In genomic region chr3:25789596-25790556, GRCh38 we compare ENCODE assay signal across 1 cellular context.
TF ChIP-seq lines count a peak whose summit lies in the region.

Gene OXSM (plus strand): TSS chr3:25790090. CDS start chr3:25791021, 931 bp downstream.

TF ChIP-seq in HepG2, 621 proteins besides CTCF, POLR2A, EP300 and RAD21 (continued from another document and continues in another):
- TF ChIP-seq ZNF503 (CRISPR knock-in tag; IDR thresholded peaks at IDR 0.05) (0 out of 2 replicates have a peak, but pooled peaks have one; percentile 63), SSRP1 (CRISPR knock-in tag; IDR thresholded peaks at IDR 0.05) (no peak), ZZZ3 (CRISPR knock-in tag; IDR thresholded peaks at IDR 0.05; ENCODE audit: borderline replicate concordance) (peak; percentile 79), ZNF710 (CRISPR knock-in tag; IDR thresholded peaks at IDR 0.05; ENCODE audit: borderline replicate concordance) (peak; percentile 75; the same call in 1 of the 2 replicates), IRF9 (CRISPR knock-in tag; IDR thresholded peaks at IDR 0.05; ENCODE audit: borderline replicate concordance) (peak; percentile 99), ZNF281 (CRISPR knock-in tag; IDR thresholded peaks at IDR 0.05; ENCODE audit: borderline replicate concordance) (no peak), TFAP4 (IDR thresholded peaks at IDR 0.05; ENCODE audit: borderline replicate concordance, low read depth) (peak; percentile 33; the same call in 1 of the 2 replicates), ZNF33A (CRISPR knock-in tag; IDR thresholded peaks at IDR 0.05; ENCODE audit: borderline replicate concordance) (no peak), ZBTB38 (CRISPR knock-in tag; IDR thresholded peaks at IDR 0.05) (peak; percentile 96), GTF2F1 (IDR thresholded peaks at IDR 0.05; ENCODE audit: low read length) (no peak), ZNF513 (CRISPR knock-in tag; conservative IDR thresholded peaks at IDR 0.05) (no peak; the same call in 1 of the 2 replicates), ZNF780A (CRISPR knock-in tag; IDR thresholded peaks at IDR 0.05) (peak; percentile 80), ZNF333 (CRISPR knock-in tag; IDR thresholded peaks at IDR 0.05; ENCODE audit: borderline replicate concordance) (peak; percentile 38; the same call in 1 of the 2 replicates), ZFP1 (CRISPR knock-in tag; IDR thresholded peaks at IDR 0.05) (peak; percentile 59; the same call in 1 of the 2 replicates), PITX1 (CRISPR knock-in tag; IDR thresholded peaks at IDR 0.05) (peak; percentile 85), ZNF792 (CRISPR knock-in tag; IDR thresholded peaks at IDR 0.05) (peak; percentile 89), NR2F6 (IDR thresholded peaks at IDR 0.05) (peak; percentile 55; the same call in 1 of the 2 replicates), NR2F6 (CRISPR knock-in tag; IDR thresholded peaks at IDR 0.05) (peak; percentile 83), ZNF543 (CRISPR knock-in tag; IDR thresholded peaks at IDR 0.05) (peak; percentile 33; the same call in 1 of the 2 replicates), ZNF263 (CRISPR knock-in tag; IDR thresholded peaks at IDR 0.05) (peak; percentile 29; the same call in 1 of the 2 replicates), ZBTB43 (CRISPR knock-in tag; conservative IDR thresholded peaks at IDR 0.05) (peak; percentile 76; the same call in 1 of the 2 replicates), ZNF567 (CRISPR knock-in tag; IDR thresholded peaks at IDR 0.05; ENCODE audit: borderline replicate concordance) (no peak; the same call in 1 of the 2 replicates), ZBTB40 (IDR thresholded peaks at IDR 0.05) (no peak), ZBTB40 (CRISPR knock-in tag; IDR thresholded peaks at IDR 0.05) (peak; percentile 63; the same call in 1 of the 2 replicates), FLYWCH1 (CRISPR knock-in tag; IDR thresholded peaks at IDR 0.05) (peak; percentile 92), RBM22 (optimal IDR thresholded peaks at IDR 0.05; ENCODE audit: low read length) (no peak), REPIN1 (CRISPR knock-in tag; IDR thresholded peaks at IDR 0.05; ENCODE audit: borderline replicate concordance, low read depth) (peak; percentile 91; the same call in 1 of the 2 replicates), FOXO4 (CRISPR knock-in tag; conservative IDR thresholded peaks at IDR 0.05) (peak; percentile 94; the same call in 1 of the 2 replicates), ZNF143 (CRISPR knock-in tag; IDR thresholded peaks at IDR 0.05) (peak; percentile 56; the same call in 1 of the 2 replicates), NR2F2 (IDR thresholded peaks at IDR 0.05; ENCODE audit: borderline replicate concordance, low read depth) (no peak), ZNF274 (CRISPR knock-in tag; IDR thresholded peaks at IDR 0.05) (peak; percentile 89), SMYD3 (CRISPR knock-in tag; IDR thresholded peaks at IDR 0.05) (peak; percentile 75), MATR3 (CRISPR knock-in tag; IDR thresholded peaks at IDR 0.05) (no peak), POGZ (CRISPR knock-in tag; IDR thresholded peaks at IDR 0.05) (peak; percentile 98), HDAC1 (CRISPR knock-in tag; IDR thresholded peaks at IDR 0.05) (peak; percentile 82), GZF1 (CRISPR knock-in tag; IDR thresholded peaks at IDR 0.05) (peak; percentile 67; the same call in 1 of the 2 replicates)
